21 cellular contexts compared by ENCODE assay signal in genomic region chr7:121429803-121430202, GRCh38.
"Had no signal": no experiment of that assay in that cellular context is flagged by ENCODE, and none has a peak within 500 bp of the region (broad histone marks: within the 10 kb centered on the region; RNA-seq: fewer than 3 reads in every experiment).

No MANE protein-coding gene starts in this region.

- H3K36me3 Mint-ChIP-seq: natural killer cell treated with Interleukin-12 subunit alpha and Interleukin-12 subunit beta and Interleukin-15 and Interleukin-18, amount 100 ng/mL, for 72 hours; neural progenitor cell had no signal

- H3K4me3 Mint-ChIP-seq: natural killer cell treated with Interleukin-12 subunit alpha and Interleukin-12 subunit beta and Interleukin-15 and Interleukin-18, amount 100 ng/mL, for 72 hours; neural progenitor cell had no signal

- H3K4me3 ChIP-seq: dorsolateral prefrontal cortex, esophagus muscularis mucosa, hepatocyte, neural progenitor cell, prostate gland, right lobe of liver, stomach, upper lobe of left lung, vagina had no signal

- H3K27ac ChIP-seq: dorsolateral prefrontal cortex, esophagus muscularis mucosa, hepatocyte, neural progenitor cell, parathyroid adenoma, prostate gland, right lobe of liver, stomach, upper lobe of left lung, vagina had no signal

- H3K27ac Mint-ChIP-seq: neural progenitor cell had no signal

- H3K9me3 ChIP-seq: esophagus muscularis mucosa, prostate gland, right lobe of liver, stomach, upper lobe of left lung, vagina had no signal

- H3K27me3 ChIP-seq: dorsolateral prefrontal cortex, esophagus muscularis mucosa, hepatocyte, neural progenitor cell, right lobe of liver, stomach, upper lobe of left lung, vagina had no signal

- H3K36me3 ChIP-seq: esophagus muscularis mucosa, neural progenitor cell, prostate gland, right lobe of liver, stomach, upper lobe of left lung, vagina had no signal

- H3K4me1 ChIP-seq: esophagus muscularis mucosa, neural progenitor cell, parathyroid adenoma, prostate gland, right lobe of liver, stomach, upper lobe of left lung, vagina had no signal

- DNase-seq: central memory CD4-positive, alpha-beta T cell; cortex of kidney; dorsolateral prefrontal cortex; effector CD8-positive, alpha-beta T cell; head of caudate nucleus; mammary epithelial cell; nucleus accumbens; retina; right lobe of liver; stimulated activated CD4-positive, alpha-beta T cell treated with anti-CD3 and anti-CD28 coated beads, Interleukin-12 subunit alpha, Interleukin-12 subunit beta, amount 100 ng/mL, for 4 hours; stimulated activated naive CD4-positive, alpha-beta T cell; stomach; substantia nigra; upper lobe of left lung had no signal

- H3K9me3 Mint-ChIP-seq: neural progenitor cell had no signal
